ENCODE assay signal across 1 cellular context in the genomic region with DNA sequence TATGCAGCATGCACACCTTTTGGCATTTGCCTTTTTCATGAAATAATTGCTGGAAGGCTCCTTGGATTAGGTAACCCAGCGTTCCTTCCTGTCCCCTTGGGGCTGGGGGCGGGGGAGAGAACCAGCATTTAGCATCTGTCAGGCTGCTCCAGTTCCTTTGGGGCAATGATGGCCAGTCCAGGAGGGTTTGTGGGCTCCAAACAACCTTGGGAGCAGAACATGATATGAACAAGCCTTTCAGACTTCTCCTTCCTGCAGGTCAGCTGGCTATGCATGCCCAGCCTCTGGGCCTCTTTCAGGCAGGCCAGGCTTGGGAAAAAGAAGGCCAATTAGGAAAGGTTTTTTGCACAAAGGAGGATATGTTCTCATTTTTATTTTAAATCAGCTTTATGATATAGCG.
TF ChIP-seq lines count a peak whose summit lies in the region.

No MANE protein-coding gene starts in this region.

TF ChIP-seq in GM23338, 12 proteins besides CTCF, POLR2A, EP300 and RAD21:
- no peak for TF ChIP-seq STAT1 (IDR thresholded peaks at IDR 0.05; ENCODE audit: unreplicated experiment)
- TF ChIP-seq ZNF462 (CRISPR knock-in tag; IDR thresholded peaks at IDR 0.05) = no peak
- TF ChIP-seq EZH2 (IDR thresholded peaks at IDR 0.05; ENCODE audit: low read depth, unreplicated experiment) = no peak
- TF ChIP-seq REST (IDR thresholded peaks at IDR 0.05; ENCODE audit: unreplicated experiment) = no peak
- no peak for TF ChIP-seq CREB1 (CRISPR knock-in tag; IDR thresholded peaks at IDR 0.05; ENCODE audit: low read depth)
- no peak for TF ChIP-seq NANOG (IDR thresholded peaks at IDR 0.05; ENCODE audit: borderline replicate concordance)
- TF ChIP-seq EZH2phosphoT487 (IDR thresholded peaks at IDR 0.05; ENCODE audit: unreplicated experiment) = no peak
- TF ChIP-seq POLR2AphosphoS5 (IDR thresholded peaks at IDR 0.05; ENCODE audit: low read depth) = no peak
- TF ChIP-seq, protein P1, sequence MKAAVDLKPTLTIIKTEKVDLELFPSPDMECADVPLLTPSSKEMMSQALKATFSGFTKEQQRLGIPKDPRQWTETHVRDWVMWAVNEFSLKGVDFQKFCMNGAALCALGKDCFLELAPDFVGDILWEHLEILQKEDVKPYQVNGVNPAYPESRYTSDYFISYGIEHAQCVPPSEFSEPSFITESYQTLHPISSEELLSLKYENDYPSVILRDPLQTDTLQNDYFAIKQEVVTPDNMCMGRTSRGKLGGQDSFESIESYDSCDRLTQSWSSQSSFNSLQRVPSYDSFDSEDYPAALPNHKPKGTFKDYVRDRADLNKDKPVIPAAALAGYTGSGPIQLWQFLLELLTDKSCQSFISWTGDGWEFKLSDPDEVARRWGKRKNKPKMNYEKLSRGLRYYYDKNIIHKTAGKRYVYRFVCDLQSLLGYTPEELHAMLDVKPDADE (IDR thresholded peaks at IDR 0.05) = no peak
TF ChIP-seq in GM23338: peak in this region for 0.
